ENCODE assay signal across 26 cellular contexts in genomic region chr6:84469144-84469543, GRCh38.
"Had no signal": no experiment of that assay in that cellular context is flagged by ENCODE, and none has a peak within 500 bp of the region (broad histone marks: within the 10 kb centered on the region; RNA-seq: fewer than 3 reads in every experiment).

No MANE protein-coding gene starts in this region.

- H3K4me2 ChIP-seq: neural progenitor cell had no signal

- H3K9ac ChIP-seq: neural progenitor cell, parathyroid adenoma had no signal

- H3K79me2 ChIP-seq: parathyroid adenoma had no signal

- ATAC-seq: natural killer cell; psoas muscle; right cardiac atrium; right lobe of liver; stimulated activated effector memory CD8-positive, alpha-beta T cell treated with anti-CD3 and anti-CD28 coated beads, Interleukin-12 subunit alpha, Interleukin-12 subunit beta, amount 100 ng/mL, for 72 hours; stimulated activated naive CD8-positive, alpha-beta T cell treated with anti-CD3 and anti-CD28 coated beads, Interleukin-15, amount 100 ng/mL, for 72 hours; stimulated activated naive CD8-positive, alpha-beta T cell treated with anti-CD3 and anti-CD28 coated beads, Interleukin-15, Interleukin-2, amounts not matched to agents 100 U/mL and 50 U/mL, for 24 hours; upper lobe of right lung had no signal

- H3K27ac ChIP-seq: neural progenitor cell, ovary, parathyroid adenoma, psoas muscle, right lobe of liver, sigmoid colon, suprapubic skin, testis, tibial artery, transverse colon, upper lobe of right lung, uterus had no signal

- H3K27me3 ChIP-seq: neural progenitor cell, ovary, right lobe of liver, sigmoid colon, suprapubic skin, testis, tibial artery, transverse colon, upper lobe of right lung, uterus had no signal

- H3K9me3 ChIP-seq: ovary, sigmoid colon, suprapubic skin, testis, transverse colon, upper lobe of right lung, uterus had no signal

- FAIRE-seq: small intestine had no signal

- DNase-seq: natural killer cell; occipital lobe; ovary; posterior cingulate gyrus; psoas muscle; right cardiac atrium; right lobe of liver; sigmoid colon; small intestine; stimulated activated CD4-positive, alpha-beta T cell treated with anti-CD3 and anti-CD28 coated beads, Interleukin-15, amount 100 ng/mL, for 24 hours; stimulated activated CD4-positive, alpha-beta T cell treated with anti-CD3 and anti-CD28 coated beads, Interleukin-2, amount 100 ng/mL, for 24 hours; stimulated activated CD4-positive, alpha-beta T cell treated with anti-CD3 and anti-CD28 coated beads, Interleukin-2, amount 100 ng/mL, for 48 hours; stimulated activated CD4-positive, alpha-beta T cell treated with anti-CD3 and anti-CD28 coated beads, Interleukin-4, amount 100 ng/mL, for 24 hours; stimulated activated naive CD4-positive, alpha-beta T cell; stimulated activated naive CD8-positive, alpha-beta T cell treated with anti-CD3 and anti-CD28 coated beads, Interleukin-15, amount 100 ng/mL, for 72 hours; stimulated activated naive CD8-positive, alpha-beta T cell treated with anti-CD3 and anti-CD28 coated beads, Interleukin-15, Interleukin-2, amounts not matched to agents 100 U/mL and 50 U/mL, for 24 hours; substantia nigra; testis; tibial artery; transverse colon; upper lobe of right lung; uterus had no signal

- H3K4me3 ChIP-seq: neural progenitor cell, ovary, psoas muscle, right lobe of liver, sigmoid colon, suprapubic skin, testis, tibial artery, transverse colon, upper lobe of right lung, uterus had no signal

- H3K36me3 ChIP-seq: neural progenitor cell, ovary, right lobe of liver, sigmoid colon, suprapubic skin, tibial artery, transverse colon, upper lobe of right lung, uterus had no signal

- H3K4me1 ChIP-seq: neural progenitor cell, parathyroid adenoma, psoas muscle, right lobe of liver, sigmoid colon, suprapubic skin, testis, transverse colon, upper lobe of right lung, uterus had no signal

- H2AFZ ChIP-seq: neural progenitor cell, parathyroid adenoma had no signal
